Comparison of ENCODE assay signal across 21 cellular contexts in the genomic region with DNA sequence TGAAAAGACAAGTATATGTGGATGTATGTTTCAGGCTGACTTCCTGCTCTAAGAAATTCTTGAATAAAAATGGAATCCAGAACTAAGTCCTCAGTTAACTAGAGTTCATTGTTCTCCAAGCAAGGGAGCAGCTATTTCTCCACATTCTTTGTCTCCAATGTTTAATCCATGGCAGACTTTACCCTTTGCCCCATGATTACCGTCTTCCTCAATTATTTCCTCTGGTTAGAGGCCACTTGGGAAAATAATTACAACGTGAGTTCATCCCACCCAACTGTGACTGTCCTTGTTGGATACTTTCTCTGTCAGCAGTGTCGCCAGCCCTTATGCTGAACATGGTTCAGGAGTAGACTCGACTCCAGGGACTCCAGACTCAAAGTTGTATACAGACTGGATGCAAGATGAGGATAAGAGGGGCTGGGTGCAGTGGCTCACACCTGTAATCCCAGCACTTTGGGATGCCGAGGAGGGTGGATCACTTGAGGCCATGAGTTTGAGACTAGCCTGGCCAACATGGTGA.
"Had no signal": no experiment of that assay in that cellular context is flagged by ENCODE, and none has a peak within 500 bp of the region (broad histone marks: within the 10 kb centered on the region; RNA-seq: fewer than 3 reads in every experiment).

No MANE protein-coding gene starts in this region.

- H3K4me3 ChIP-seq: adrenal gland, SK-N-MC had no signal

- DNase-seq: activated CD4-positive, alpha-beta T cell treated with anti-CD3 and anti-CD28 coated beads for 4 hours; activated CD8-positive, alpha-beta memory T cell treated with anti-CD3 and anti-CD28 coated beads, Interleukin-2, amount 50 U/mL, for 4 hours; activated CD8-positive, alpha-beta T cell treated with anti-CD3 and anti-CD28 coated beads for 36 hours; activated naive CD4-positive, alpha-beta T cell treated with anti-CD3 and anti-CD28 coated beads, Interleukin-2, amount 50 U/mL, for 16 hours; activated naive CD8-positive, alpha-beta T cell treated with anti-CD3 and anti-CD28 coated beads, Interleukin-2, amount 10 ng/mL, durations not matched to agents 7 days and 5 days; activated T-cell treated with anti-CD3 and anti-CD28 coated beads, Interleukin-2, amount 50 U/mL, for 72 hours; adrenal gland; anterior cingulate cortex; KBM-7; NCI-H1092; NCI-H1417; NCI-H1930; NCI-H2171; NCI-H345; NCI-H510A; NCI-H526 treated with DMSO at 0.1 percent for 48 hours; PC-3; SIG-M5; T-cell; WERI-Rb-1 had no signal

- H3K36me3 ChIP-seq: adrenal gland, WERI-Rb-1 had no signal

- H3K27ac ChIP-seq: adrenal gland, SK-N-MC, WERI-Rb-1 had no signal

- H3K4me1 ChIP-seq: adrenal gland had no signal

- H3K9me3 ChIP-seq: adrenal gland had no signal

- ATAC-seq: activated CD8-positive, alpha-beta T cell treated with anti-CD3 and anti-CD28 coated beads for 36 hours; activated T-cell treated with anti-CD3 and anti-CD28 coated beads, Interleukin-2, amount 50 U/mL, for 72 hours; PC-3; T-cell had no signal
